In the genomic region with DNA sequence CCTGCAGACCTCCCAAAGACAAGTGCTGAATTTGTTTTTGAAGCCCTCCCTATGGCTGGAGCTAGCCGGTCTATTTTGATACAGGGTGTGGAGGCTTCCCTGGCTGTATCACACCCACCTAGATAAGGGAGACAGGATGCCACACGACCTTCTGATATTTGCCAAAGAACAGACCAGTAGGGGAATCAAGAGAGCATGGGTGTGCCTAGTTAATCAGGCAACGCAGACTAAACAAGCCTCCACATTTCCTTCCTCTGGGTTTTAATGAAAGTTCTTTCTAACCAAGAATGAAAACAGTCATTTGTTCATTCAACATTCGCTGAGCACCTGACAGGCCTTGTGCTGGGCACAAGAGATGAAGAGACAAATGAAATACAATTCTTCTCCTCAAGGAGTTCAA, we compare ENCODE assay signal across 18 cellular contexts.
"Had no signal": no experiment of that assay in that cellular context is flagged by ENCODE, and none has a peak within 500 bp of the region (broad histone marks: within the 10 kb centered on the region; RNA-seq: fewer than 3 reads in every experiment).

No MANE protein-coding gene starts in this region.

- H3K27me3 ChIP-seq: ascending aorta, pancreas had no signal

- H3K4me3 ChIP-seq: ascending aorta, pancreas, thoracic aorta had no signal

- H3K9me3 ChIP-seq: ascending aorta, pancreas, thoracic aorta had no signal

- H3K36me3 ChIP-seq: ascending aorta, pancreas, thoracic aorta, WERI-Rb-1 had no signal

- H3K4me1 ChIP-seq: ascending aorta, pancreas had no signal

- ATAC-seq: activated T-cell treated with anti-CD3 and anti-CD28 coated beads, Interleukin-2, amount 50 U/mL, for 72 hours; natural killer cell; pancreas; sciatic nerve; stimulated activated memory B cell treated with anti-CD40 and anti-IgM and Interleukin-4, amounts not matched to agents 10 μg/mL and 1 μg/mL and 100 μg/mL, for 72 hours had no signal

- DNase-seq: activated CD4-positive, alpha-beta T cell treated with anti-CD3 and anti-CD28 coated beads for 1 hour; activated gamma-delta T cell; activated T-cell treated with anti-CD3 and anti-CD28 coated beads, Interleukin-2, amount 50 U/mL, for 72 hours; cerebellar nuclear complex; cortex of kidney; effector memory CD4-positive, alpha-beta T cell; foreskin melanocyte; head of caudate nucleus; mesendoderm; natural killer cell; pancreas; stimulated activated CD4-positive, alpha-beta T cell treated with anti-CD3 and anti-CD28 coated beads, Interleukin-4, amount 100 ng/mL, for 4 hours; T1000; WERI-Rb-1 had no signal

- H3K27ac ChIP-seq: ascending aorta, pancreas, thoracic aorta, WERI-Rb-1 had no signal

- FAIRE-seq: pancreas had no signal
